1 cellular context compared by ENCODE assay signal in the genomic region with DNA sequence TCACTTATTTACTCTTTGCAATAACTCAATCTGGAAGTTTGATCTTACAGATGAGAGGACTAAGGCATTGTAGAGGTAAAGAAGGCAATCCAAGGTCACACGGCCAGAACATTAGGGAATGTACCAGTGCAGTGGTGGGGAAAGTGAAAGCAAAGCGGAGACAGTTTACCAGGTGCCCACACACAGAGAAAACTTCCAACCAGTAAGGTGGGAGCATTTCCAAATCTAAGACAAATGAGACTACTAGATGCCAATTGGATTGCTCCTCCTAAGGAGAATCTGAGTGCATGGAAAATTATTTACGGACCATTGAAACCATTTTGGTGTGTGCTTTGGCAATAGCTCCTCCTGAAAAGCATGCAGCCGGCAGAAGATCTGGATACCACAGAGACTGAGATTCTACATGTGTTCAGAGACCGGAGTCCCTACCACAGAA.
TF ChIP-seq lines count a peak whose summit lies in the region.

No MANE protein-coding gene starts in this region.

TF ChIP-seq in SK-N-SH treated with all-trans-retinoic acid at 6 μM for 48 hours, 23 proteins besides CTCF, POLR2A, EP300 and RAD21 (continued from another document):
- no peak for TF ChIP-seq ESRRG (CRISPR knock-in tag; IDR thresholded peaks at IDR 0.05)
